In the genomic region with DNA sequence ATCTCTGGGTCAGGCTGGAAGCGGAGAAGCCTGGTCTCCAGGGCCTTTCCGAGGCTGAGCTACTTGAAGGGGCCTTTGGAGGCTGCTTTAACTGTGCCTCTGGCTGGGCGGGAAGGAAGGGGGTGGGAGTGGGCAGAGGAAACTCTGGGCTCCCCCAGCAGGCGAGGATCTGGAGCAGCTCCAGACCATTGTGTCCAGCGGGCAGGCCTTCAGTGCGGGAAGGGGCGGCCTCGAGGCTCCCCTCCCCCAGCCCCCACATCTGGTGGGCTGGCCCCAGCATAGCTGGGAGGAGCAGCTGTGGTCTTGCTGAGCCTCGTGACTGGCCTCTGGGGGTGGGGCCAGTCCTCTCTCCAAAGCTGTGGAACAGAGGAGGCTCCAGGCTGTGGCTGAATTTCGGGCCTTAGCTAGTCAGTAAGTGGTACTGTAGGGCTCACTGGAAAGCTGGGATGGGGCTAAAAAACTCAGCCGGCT, we compare ENCODE assay signal across 1 cellular context.
A peak's percentile ranks its signal among the peaks of the same experiment; 100 is the strongest.
TF ChIP-seq lines count a peak whose summit lies in the region.

No MANE protein-coding gene starts in this region.

TF ChIP-seq in SK-N-SH, 30 proteins besides CTCF, POLR2A, EP300 and RAD21:
- TF ChIP-seq RXRA (IDR thresholded peaks at IDR 0.05; ENCODE audit: borderline replicate concordance, low read depth) (no peak), TCF12 (IDR thresholded peaks at IDR 0.05) (peak; percentile 14; the same call in 1 of the 2 replicates), CHD2 (IDR thresholded peaks at IDR 0.05; ENCODE audit: low read length, partially characterized antibody) (peak; percentile 57)
- TF ChIP-seq, protein P1, sequence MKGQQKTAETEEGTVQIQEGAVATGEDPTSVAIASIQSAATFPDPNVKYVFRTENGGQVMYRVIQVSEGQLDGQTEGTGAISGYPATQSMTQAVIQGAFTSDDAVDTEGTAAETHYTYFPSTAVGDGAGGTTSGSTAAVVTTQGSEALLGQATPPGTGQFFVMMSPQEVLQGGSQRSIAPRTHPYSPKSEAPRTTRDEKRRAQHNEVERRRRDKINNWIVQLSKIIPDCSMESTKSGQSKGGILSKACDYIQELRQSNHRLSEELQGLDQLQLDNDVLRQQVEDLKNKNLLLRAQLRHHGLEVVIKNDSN (IDR thresholded peaks at IDR 0.05; ENCODE audit: borderline replicate concordance, low read depth), result peak; percentile 51; the same call in 1 of the 2 replicates
- TF ChIP-seq, protein P2, sequence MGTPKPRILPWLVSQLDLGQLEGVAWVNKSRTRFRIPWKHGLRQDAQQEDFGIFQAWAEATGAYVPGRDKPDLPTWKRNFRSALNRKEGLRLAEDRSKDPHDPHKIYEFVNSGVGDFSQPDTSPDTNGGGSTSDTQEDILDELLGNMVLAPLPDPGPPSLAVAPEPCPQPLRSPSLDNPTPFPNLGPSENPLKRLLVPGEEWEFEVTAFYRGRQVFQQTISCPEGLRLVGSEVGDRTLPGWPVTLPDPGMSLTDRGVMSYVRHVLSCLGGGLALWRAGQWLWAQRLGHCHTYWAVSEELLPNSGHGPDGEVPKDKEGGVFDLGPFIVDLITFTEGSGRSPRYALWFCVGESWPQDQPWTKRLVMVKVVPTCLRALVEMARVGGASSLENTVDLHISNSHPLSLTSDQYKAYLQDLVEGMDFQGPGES (IDR thresholded peaks at IDR 0.05; ENCODE audit: low read depth, low read length), result no peak
